In the genomic region with DNA sequence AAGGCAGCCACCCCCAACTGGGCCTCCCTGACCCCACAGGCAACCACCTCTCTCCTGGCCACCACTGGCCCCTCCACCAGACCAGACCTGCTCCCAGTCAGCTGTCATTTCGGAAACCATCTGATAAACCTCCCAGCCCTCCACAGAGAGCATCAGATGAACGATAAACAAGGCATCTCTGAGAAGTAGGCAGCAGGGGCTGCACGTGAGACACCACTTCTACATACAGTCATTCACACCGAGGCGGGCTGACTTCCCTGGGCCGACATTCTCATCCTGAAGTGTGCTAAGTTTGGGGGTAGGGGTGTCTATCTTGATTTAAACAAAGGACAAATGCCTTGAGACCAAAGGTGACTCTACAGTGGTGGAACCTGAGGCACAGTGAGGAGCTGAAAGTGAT, we compare ENCODE assay signal across 1 cellular context.
TF ChIP-seq lines count a peak whose summit lies in the region.

No MANE protein-coding gene starts in this region.

TF ChIP-seq in K562, 482 proteins besides CTCF, POLR2A, EP300 and RAD21 (continued from another document and continues in another):
- TF ChIP-seq, protein P1, sequence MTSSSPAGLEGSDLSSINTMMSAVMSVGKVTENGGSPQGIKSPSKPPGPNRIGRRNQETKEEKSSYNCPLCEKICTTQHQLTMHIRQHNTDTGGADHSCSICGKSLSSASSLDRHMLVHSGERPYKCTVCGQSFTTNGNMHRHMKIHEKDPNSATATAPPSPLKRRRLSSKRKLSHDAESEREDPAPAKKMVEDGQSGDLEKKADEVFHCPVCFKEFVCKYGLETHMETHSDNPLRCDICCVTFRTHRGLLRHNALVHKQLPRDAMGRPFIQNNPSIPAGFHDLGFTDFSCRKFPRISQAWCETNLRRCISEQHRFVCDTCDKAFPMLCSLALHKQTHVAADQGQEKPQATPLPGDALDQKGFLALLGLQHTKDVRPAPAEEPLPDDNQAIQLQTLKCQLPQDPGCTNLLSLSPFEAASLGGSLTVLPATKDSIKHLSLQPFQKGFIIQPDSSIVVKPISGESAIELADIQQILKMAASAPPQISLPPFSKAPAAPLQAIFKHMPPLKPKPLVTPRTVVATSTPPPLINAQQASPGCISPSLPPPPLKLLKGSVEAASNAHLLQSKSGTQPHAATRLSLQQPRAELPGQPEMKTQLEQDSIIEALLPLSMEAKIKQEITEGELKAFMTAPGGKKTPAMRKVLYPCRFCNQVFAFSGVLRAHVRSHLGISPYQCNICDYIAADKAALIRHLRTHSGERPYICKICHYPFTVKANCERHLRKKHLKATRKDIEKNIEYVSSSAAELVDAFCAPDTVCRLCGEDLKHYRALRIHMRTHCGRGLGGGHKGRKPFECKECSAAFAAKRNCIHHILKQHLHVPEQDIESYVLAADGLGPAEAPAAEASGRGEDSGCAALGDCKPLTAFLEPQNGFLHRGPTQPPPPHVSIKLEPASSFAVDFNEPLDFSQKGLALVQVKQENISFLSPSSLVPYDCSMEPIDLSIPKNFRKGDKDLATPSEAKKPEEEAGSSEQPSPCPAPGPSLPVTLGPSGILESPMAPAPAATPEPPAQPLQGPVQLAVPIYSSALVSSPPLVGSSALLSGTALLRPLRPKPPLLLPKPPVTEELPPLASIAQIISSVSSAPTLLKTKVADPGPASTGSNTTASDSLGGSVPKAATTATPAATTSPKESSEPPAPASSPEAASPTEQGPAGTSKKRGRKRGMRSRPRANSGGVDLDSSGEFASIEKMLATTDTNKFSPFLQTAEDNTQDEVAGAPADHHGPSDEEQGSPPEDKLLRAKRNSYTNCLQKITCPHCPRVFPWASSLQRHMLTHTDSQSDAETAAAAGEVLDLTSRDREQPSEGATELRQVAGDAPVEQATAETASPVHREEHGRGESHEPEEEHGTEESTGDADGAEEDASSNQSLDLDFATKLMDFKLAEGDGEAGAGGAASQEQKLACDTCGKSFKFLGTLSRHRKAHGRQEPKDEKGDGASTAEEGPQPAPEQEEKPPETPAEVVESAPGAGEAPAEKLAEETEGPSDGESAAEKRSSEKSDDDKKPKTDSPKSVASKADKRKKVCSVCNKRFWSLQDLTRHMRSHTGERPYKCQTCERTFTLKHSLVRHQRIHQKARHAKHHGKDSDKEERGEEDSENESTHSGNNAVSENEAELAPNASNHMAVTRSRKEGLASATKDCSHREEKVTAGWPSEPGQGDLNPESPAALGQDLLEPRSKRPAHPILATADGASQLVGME (CRISPR knock-in tag; IDR thresholded peaks at IDR 0.05) = peak; percentile 17; the same call in 1 of the 2 replicates
- TF ChIP-seq HNRNPLL (IDR thresholded peaks at IDR 0.05; ENCODE audit: low read depth, low read length, poor library complexity, severe bottlenecking) (no peak), OTX1 (CRISPR knock-in tag; IDR thresholded peaks at IDR 0.05) (0 out of 2 replicates have a peak, but pooled peaks have one; percentile 25), JUND (IDR thresholded peaks at IDR 0.05; ENCODE audit: borderline replicate concordance, low read depth, low read length) (peak; percentile 32; the same call in 1 of the 2 replicates), JUND (tag; IDR thresholded peaks at IDR 0.05; ENCODE audit: borderline replicate concordance, low read depth, low read length) (peak; percentile 17; the same call in 1 of the 3 replicates), ZNF174 (CRISPR knock-in tag; IDR thresholded peaks at IDR 0.05) (no peak), NFATC3 (IDR thresholded peaks at IDR 0.05) (no peak), SAP30 (IDR thresholded peaks at IDR 0.05; ENCODE audit: borderline replicate concordance, insufficient read depth, low read depth, low read length, poor library complexity, severe bottlenecking) (no peak), SRSF7 (optimal IDR thresholded peaks at IDR 0.05; ENCODE audit: low read depth, low read length) (no peak), ZNF586 (CRISPR knock-in tag; conservative IDR thresholded peaks at IDR 0.05) (no peak), BHLHE40 (IDR thresholded peaks at IDR 0.05; ENCODE audit: low read length) (peak; percentile 97), DIDO1 (tag; IDR thresholded peaks at IDR 0.05; ENCODE audit: low read depth) (peak; percentile 47; the same call in 1 of the 2 replicates), GATA2 (CRISPR knock-in tag; IDR thresholded peaks at IDR 0.05) (peak; percentile 14; the same call in 1 of the 2 replicates), ZNF24 (IDR thresholded peaks at IDR 0.05) (no peak), NCOA4 (IDR thresholded peaks at IDR 0.05; ENCODE audit: partially characterized antibody) (no peak), NR2C2 (CRISPR knock-in tag; IDR thresholded peaks at IDR 0.05) (peak; percentile 25; the same call in 1 of the 2 replicates), NR2C2 (tag; IDR thresholded peaks at IDR 0.05) (no peak), ADNP (tag; IDR thresholded peaks at IDR 0.05) (no peak), POLR2G (IDR thresholded peaks at IDR 0.05; ENCODE audit: low read depth, low read length) (no peak), SRSF9 (IDR thresholded peaks at IDR 0.05; ENCODE audit: borderline replicate concordance, low read depth, low read length) (no peak), DACH1 (IDR thresholded peaks at IDR 0.05; ENCODE audit: partially characterized antibody) (peak; percentile 39)
- TF ChIP-seq, protein P2, sequence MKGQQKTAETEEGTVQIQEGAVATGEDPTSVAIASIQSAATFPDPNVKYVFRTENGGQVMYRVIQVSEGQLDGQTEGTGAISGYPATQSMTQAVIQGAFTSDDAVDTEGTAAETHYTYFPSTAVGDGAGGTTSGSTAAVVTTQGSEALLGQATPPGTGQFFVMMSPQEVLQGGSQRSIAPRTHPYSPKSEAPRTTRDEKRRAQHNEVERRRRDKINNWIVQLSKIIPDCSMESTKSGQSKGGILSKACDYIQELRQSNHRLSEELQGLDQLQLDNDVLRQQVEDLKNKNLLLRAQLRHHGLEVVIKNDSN (CRISPR knock-in tag; IDR thresholded peaks at IDR 0.05) = 0 out of 2 replicates have a peak, but pooled peaks have one; percentile 14
- TF ChIP-seq, protein P3, sequence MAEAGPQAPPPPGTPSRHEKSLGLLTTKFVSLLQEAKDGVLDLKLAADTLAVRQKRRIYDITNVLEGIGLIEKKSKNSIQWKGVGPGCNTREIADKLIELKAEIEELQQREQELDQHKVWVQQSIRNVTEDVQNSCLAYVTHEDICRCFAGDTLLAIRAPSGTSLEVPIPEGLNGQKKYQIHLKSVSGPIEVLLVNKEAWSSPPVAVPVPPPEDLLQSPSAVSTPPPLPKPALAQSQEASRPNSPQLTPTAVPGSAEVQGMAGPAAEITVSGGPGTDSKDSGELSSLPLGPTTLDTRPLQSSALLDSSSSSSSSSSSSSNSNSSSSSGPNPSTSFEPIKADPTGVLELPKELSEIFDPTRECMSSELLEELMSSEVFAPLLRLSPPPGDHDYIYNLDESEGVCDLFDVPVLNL (CRISPR knock-in tag; IDR thresholded peaks at IDR 0.05; ENCODE audit: low read depth) = no peak
- TF ChIP-seq, protein P4, sequence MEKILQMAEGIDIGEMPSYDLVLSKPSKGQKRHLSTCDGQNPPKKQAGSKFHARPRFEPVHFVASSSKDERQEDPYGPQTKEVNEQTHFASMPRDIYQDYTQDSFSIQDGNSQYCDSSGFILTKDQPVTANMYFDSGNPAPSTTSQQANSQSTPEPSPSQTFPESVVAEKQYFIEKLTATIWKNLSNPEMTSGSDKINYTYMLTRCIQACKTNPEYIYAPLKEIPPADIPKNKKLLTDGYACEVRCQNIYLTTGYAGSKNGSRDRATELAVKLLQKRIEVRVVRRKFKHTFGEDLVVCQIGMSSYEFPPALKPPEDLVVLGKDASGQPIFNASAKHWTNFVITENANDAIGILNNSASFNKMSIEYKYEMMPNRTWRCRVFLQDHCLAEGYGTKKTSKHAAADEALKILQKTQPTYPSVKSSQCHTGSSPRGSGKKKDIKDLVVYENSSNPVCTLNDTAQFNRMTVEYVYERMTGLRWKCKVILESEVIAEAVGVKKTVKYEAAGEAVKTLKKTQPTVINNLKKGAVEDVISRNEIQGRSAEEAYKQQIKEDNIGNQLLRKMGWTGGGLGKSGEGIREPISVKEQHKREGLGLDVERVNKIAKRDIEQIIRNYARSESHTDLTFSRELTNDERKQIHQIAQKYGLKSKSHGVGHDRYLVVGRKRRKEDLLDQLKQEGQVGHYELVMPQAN (IDR thresholded peaks at IDR 0.05; ENCODE audit: borderline replicate concordance) = no peak
- TF ChIP-seq, protein P5, sequence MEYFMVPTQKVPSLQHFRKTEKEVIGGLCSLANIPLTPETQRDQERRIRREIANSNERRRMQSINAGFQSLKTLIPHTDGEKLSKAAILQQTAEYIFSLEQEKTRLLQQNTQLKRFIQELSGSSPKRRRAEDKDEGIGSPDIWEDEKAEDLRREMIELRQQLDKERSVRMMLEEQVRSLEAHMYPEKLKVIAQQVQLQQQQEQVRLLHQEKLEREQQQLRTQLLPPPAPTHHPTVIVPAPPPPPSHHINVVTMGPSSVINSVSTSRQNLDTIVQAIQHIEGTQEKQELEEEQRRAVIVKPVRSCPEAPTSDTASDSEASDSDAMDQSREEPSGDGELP (CRISPR knock-in tag; IDR thresholded peaks at IDR 0.05; ENCODE audit: borderline replicate concordance) = peak; percentile 76; the same call in 1 of the 2 replicates
- TF ChIP-seq, protein P6, sequence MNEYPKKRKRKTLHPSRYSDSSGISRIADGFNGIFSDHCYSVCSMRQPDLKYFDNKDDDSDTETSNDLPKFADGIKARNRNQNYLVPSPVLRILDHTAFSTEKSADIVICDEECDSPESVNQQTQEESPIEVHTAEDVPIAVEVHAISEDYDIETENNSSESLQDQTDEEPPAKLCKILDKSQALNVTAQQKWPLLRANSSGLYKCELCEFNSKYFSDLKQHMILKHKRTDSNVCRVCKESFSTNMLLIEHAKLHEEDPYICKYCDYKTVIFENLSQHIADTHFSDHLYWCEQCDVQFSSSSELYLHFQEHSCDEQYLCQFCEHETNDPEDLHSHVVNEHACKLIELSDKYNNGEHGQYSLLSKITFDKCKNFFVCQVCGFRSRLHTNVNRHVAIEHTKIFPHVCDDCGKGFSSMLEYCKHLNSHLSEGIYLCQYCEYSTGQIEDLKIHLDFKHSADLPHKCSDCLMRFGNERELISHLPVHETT (CRISPR knock-in tag; conservative IDR thresholded peaks at IDR 0.05 in 1 of 2, IDR thresholded peaks at IDR 0.05 in 1 of 2) = peak in 1 of 2 experiments; percentile 25; a peak in 1 of 4 replicates
- TF ChIP-seq, protein P7, sequence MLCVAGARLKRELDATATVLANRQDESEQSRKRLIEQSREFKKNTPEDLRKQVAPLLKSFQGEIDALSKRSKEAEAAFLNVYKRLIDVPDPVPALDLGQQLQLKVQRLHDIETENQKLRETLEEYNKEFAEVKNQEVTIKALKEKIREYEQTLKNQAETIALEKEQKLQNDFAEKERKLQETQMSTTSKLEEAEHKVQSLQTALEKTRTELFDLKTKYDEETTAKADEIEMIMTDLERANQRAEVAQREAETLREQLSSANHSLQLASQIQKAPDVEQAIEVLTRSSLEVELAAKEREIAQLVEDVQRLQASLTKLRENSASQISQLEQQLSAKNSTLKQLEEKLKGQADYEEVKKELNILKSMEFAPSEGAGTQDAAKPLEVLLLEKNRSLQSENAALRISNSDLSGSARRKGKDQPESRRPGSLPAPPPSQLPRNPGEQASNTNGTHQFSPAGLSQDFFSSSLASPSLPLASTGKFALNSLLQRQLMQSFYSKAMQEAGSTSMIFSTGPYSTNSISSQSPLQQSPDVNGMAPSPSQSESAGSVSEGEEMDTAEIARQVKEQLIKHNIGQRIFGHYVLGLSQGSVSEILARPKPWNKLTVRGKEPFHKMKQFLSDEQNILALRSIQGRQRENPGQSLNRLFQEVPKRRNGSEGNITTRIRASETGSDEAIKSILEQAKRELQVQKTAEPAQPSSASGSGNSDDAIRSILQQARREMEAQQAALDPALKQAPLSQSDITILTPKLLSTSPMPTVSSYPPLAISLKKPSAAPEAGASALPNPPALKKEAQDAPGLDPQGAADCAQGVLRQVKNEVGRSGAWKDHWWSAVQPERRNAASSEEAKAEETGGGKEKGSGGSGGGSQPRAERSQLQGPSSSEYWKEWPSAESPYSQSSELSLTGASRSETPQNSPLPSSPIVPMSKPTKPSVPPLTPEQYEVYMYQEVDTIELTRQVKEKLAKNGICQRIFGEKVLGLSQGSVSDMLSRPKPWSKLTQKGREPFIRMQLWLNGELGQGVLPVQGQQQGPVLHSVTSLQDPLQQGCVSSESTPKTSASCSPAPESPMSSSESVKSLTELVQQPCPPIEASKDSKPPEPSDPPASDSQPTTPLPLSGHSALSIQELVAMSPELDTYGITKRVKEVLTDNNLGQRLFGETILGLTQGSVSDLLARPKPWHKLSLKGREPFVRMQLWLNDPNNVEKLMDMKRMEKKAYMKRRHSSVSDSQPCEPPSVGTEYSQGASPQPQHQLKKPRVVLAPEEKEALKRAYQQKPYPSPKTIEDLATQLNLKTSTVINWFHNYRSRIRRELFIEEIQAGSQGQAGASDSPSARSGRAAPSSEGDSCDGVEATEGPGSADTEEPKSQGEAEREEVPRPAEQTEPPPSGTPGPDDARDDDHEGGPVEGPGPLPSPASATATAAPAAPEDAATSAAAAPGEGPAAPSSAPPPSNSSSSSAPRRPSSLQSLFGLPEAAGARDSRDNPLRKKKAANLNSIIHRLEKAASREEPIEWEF (CRISPR knock-in tag; IDR thresholded peaks at IDR 0.05) = no peak
- TF ChIP-seq, protein P8, sequence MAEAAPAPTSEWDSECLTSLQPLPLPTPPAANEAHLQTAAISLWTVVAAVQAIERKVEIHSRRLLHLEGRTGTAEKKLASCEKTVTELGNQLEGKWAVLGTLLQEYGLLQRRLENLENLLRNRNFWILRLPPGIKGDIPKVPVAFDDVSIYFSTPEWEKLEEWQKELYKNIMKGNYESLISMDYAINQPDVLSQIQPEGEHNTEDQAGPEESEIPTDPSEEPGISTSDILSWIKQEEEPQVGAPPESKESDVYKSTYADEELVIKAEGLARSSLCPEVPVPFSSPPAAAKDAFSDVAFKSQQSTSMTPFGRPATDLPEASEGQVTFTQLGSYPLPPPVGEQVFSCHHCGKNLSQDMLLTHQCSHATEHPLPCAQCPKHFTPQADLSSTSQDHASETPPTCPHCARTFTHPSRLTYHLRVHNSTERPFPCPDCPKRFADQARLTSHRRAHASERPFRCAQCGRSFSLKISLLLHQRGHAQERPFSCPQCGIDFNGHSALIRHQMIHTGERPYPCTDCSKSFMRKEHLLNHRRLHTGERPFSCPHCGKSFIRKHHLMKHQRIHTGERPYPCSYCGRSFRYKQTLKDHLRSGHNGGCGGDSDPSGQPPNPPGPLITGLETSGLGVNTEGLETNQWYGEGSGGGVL (CRISPR knock-in tag; IDR thresholded peaks at IDR 0.05) = no peak
